ENCODE assay signal across 18 cellular contexts in the genomic region with DNA sequence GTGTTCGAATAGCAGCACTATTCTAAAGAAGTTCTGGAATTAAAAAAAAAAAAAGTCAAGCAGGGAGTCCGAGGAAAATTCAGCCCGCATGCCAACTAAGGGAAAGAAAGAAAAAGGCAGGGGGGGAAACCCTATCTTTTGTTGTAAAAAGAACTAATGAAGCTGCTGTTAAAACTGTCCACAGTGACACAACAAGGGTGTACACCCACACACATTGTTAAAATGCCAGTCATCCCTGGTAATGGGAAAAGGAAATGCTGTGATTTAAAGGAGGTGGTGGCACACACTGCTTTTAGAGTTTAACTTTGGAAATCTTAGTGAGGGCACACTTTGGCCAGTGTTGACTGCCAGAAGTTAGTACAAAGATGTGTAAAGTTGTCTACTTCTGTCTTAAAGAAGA.
DNase-seq lines count a peak whose midpoint lies in the region; ATAC-seq, FAIRE-seq and TF ChIP-seq lines count a peak whose summit lies in the region.
"Had no signal": no experiment of that assay in that cellular context is flagged by ENCODE, and none has a peak within 500 bp of the region (broad histone marks: within the 10 kb centered on the region; RNA-seq: fewer than 3 reads in every experiment).

No MANE protein-coding gene starts in this region.

- no peak for FAIRE-seq in frontal cortex (lab: Jason Lieb, UNC)

- CTCF ChIA-PET in CD4-positive, alpha-beta T cell (lab: Charles Lee) = no interaction called here

- H3K36me3 ChIP-seq in neuronal stem cell (replicated peaks in 1 of 2; ENCODE audit: control insufficient read depth in 2 of 2, insufficient read depth in 2 of 2, low read length in 2 of 2) = no peaks in the 10 kb centered on the region
- no peaks in the 10 kb centered on the region for H3K36me3 ChIP-seq in spleen
- H3K36me3 ChIP-seq: BLaER1 treated with 17β-estradiol and CSF1 and Interleukin-3, amounts not matched to agents 10 nM and 100 nM; heart left ventricle; vagina had no signal

- no peak overlapping the region for H3K14ac ChIP-seq in neuronal stem cell (ENCODE audit: low read length)

- no CpG with 5 or more reads among the region's 3 CpGs for WGBS in neuronal stem cell (ENCODE audit: extremely low coverage in 2 of 2, insufficient read length in 2 of 2, insufficient replicate concordance in 1 of 2), 2 donors
- 49 to 63% (median 52%) methylated on average over 3 of the region's 3 CpGs for WGBS in spleen, 5 donors

- POLR2A ChIA-PET in CD4-positive, alpha-beta T cell (lab: Charles Lee) = no interaction called here

- H3K4me1 ChIP-seq in neuronal stem cell (ENCODE audit: control insufficient read depth in 2 of 2, insufficient read depth in 1 of 2, low read depth in 1 of 2, low read length in 2 of 2) (peaks cover 3 to 33% of the 10 kb centered on the region in 2 donors), spleen (no peaks in the 10 kb centered on the region)
- H3K4me1 ChIP-seq: BLaER1 treated with 17β-estradiol and CSF1 and Interleukin-3, amounts not matched to agents 10 nM and 100 nM; heart left ventricle; vagina had no signal

- H3K27me3 Mint-ChIP-seq in endothelial cell (ENCODE audit: unreplicated experiment) = no peaks in the 10 kb centered on the region
- no peaks in the 10 kb centered on the region for H3K27me3 Mint-ChIP-seq in CD4-positive, alpha-beta T cell
- H3K27me3 Mint-ChIP-seq: IgD-negative memory B cell had no signal

- no peak overlapping the region for H3K4me2 ChIP-seq in neuronal stem cell (ENCODE audit: insufficient read depth, low read length, poor library complexity, severe bottlenecking)
- H3K4me2 ChIP-seq: BLaER1 treated with 17β-estradiol and CSF1 and Interleukin-3, amounts not matched to agents 10 nM and 100 nM had no signal

- intact Hi-C loops in CD4-positive, alpha-beta T cell (cut with DNase I, micrococcal nuclease) = no loop called here
- intact Hi-C loops in spleen (cut with DNase I; ENCODE audit: low total_unique reads) = no loop called here

- TF ChIP-seq POLR2A in spleen (IDR thresholded peaks at IDR 0.05) = no peak

- H3K79me1 ChIP-seq in neuronal stem cell (ENCODE audit: low read depth, low read length) = no peaks in the 10 kb centered on the region

- peak; percentile 46 for DNase-seq in DMS114 treated with DMSO at 0.1 percent for 48 hours (lab: John Stamatoyannopoulos, UW; ENCODE audit: unreplicated experiment)
- DNase-seq in NCI-H69 (lab: John Stamatoyannopoulos, UW) = peak; percentile 5
- no peak for DNase-seq in endothelial cell (ENCODE audit: low spot score)
- DNase-seq in neuronal stem cell (ENCODE audit: low spot score) = peak; percentile 51
- no peak for DNase-seq in frontal cortex (ENCODE audit: low spot score in 2 of 2)
- no peak for DNase-seq in CD4-positive, alpha-beta T cell
- no peak for DNase-seq in spleen
- DNase-seq: activated CD4-positive, alpha-beta T cell treated with anti-CD3 and anti-CD28 coated beads, Interleukin-2, amount 50 U/mL, for 4 hours; GOT3; heart left ventricle; NCI-H1694 treated with DMSO at 0.1 percent for 48 hours; NK-92 treated with Interleukin-12 subunit alpha and Interleukin-12 subunit beta, amount 100 ng/mL, for 24 hours had no signal

- no peak overlapping the region for H3K4me3 Mint-ChIP-seq in endothelial cell (ENCODE audit: unreplicated experiment)
- no peak overlapping the region for H3K4me3 Mint-ChIP-seq in CD4-positive, alpha-beta T cell
- H3K4me3 Mint-ChIP-seq: IgD-negative memory B cell; T-helper 1 cell treated with Interleukin-12 subunit alpha and Interleukin-12 subunit beta and Interleukin-4 antibody, amounts not matched to agents 30 μg/mL and 1 μg/mL, for 36 hours had no signal

- no peak overlapping the region for H2BK15ac ChIP-seq in neuronal stem cell (ENCODE audit: low read length)

- H3K4me1 Mint-ChIP-seq in endothelial cell (ENCODE audit: unreplicated experiment) = peaks cover 21% of the 10 kb centered on the region
- no peaks in the 10 kb centered on the region for H3K4me1 Mint-ChIP-seq in CD4-positive, alpha-beta T cell (ENCODE audit: low read depth)
- H3K4me1 Mint-ChIP-seq: IgD-negative memory B cell had no signal

- H3K27me3 ChIP-seq in neuronal stem cell (ENCODE audit: control insufficient read depth in 3 of 3, insufficient read depth in 3 of 3, low read depth in 1 of 3, low read length in 3 of 3) (no peaks in the 10 kb centered on the region), spleen (replicated peaks in 1 of 7) (no peaks in the 10 kb centered on the region)
- no peaks in the 10 kb centered on the region for H3K27me3 ChIP-seq in CD4-positive, alpha-beta T cell (ENCODE audit: control insufficient read depth, insufficient read depth, low read length)
- H3K27me3 ChIP-seq: BLaER1 treated with 17β-estradiol and CSF1 and Interleukin-3, amounts not matched to agents 10 nM and 100 nM; heart left ventricle; vagina had no signal

- no peak overlapping the region for H2BK5ac ChIP-seq in neuronal stem cell (ENCODE audit: low read length)

- no peak overlapping the region for H4K91ac ChIP-seq in neuronal stem cell (ENCODE audit: low read depth, low read length, poor library complexity)

- H2AK5ac ChIP-seq in neuronal stem cell (ENCODE audit: low read depth, low read length) = no peak overlapping the region

- H3K27ac ChIP-seq in neuronal stem cell (replicated peaks; ENCODE audit: low read length) = peak overlapping the region; percentile 50
- no peak overlapping the region for H3K27ac ChIP-seq in CD4-positive, alpha-beta T cell (ENCODE audit: low read depth, low read length)
- H3K27ac ChIP-seq in spleen = no peak overlapping the region
- H3K27ac ChIP-seq: BLaER1 treated with 17β-estradiol and CSF1 and Interleukin-3, amounts not matched to agents 10 nM and 100 nM; coronary artery; heart left ventricle; vagina had no signal

- H3K4ac ChIP-seq in neuronal stem cell (ENCODE audit: low read length) = no peak overlapping the region

- no peak overlapping the region for H3K18ac ChIP-seq in neuronal stem cell (ENCODE audit: low read length)

- no peak overlapping the region for H2BK12ac ChIP-seq in neuronal stem cell (ENCODE audit: low read length)

- H3K36me3 Mint-ChIP-seq in endothelial cell (ENCODE audit: low read depth, unreplicated experiment) = no peaks in the 10 kb centered on the region
- no peaks in the 10 kb centered on the region for H3K36me3 Mint-ChIP-seq in CD4-positive, alpha-beta T cell (ENCODE audit: low read depth)
- H3K36me3 Mint-ChIP-seq: IgD-negative memory B cell had no signal

- peak overlapping the region; percentile 60 for H2AFZ ChIP-seq in neuronal stem cell (ENCODE audit: low read length)

- no peak overlapping the region for H2BK120ac ChIP-seq in neuronal stem cell (ENCODE audit: low read depth, low read length)

- no peak for ATAC-seq in GM21576 (IDR thresholded peaks at IDR 0.05; ENCODE audit: unreplicated experiment)
- ATAC-seq in CD4-positive, alpha-beta T cell (ENCODE audit: poor library complexity) = no peak
- ATAC-seq: heart left ventricle had no signal

- no peak overlapping the region for H3K9ac ChIP-seq in neuronal stem cell (ENCODE audit: low read depth, low read length, poor library complexity)
- H3K9ac ChIP-seq: BLaER1 treated with 17β-estradiol and CSF1 and Interleukin-3, amounts not matched to agents 10 nM and 100 nM had no signal

- H3K23ac ChIP-seq in neuronal stem cell (ENCODE audit: low read depth, low read length, poor library complexity) = no peak overlapping the region

- no peak overlapping the region for H4K8ac ChIP-seq in neuronal stem cell (ENCODE audit: low read depth, low read length)

- H3K4me3 ChIP-seq in neuronal stem cell (ENCODE audit: low read length in 2 of 2) (no peak overlapping the region), spleen (no peak overlapping the region)
- H3K4me3 ChIP-seq: BLaER1 treated with 17β-estradiol and CSF1 and Interleukin-3, amounts not matched to agents 10 nM and 100 nM; coronary artery; heart left ventricle; vagina had no signal

- H3K27ac Mint-ChIP-seq in endothelial cell (ENCODE audit: unreplicated experiment) = peak overlapping the region; percentile 15
- no peak overlapping the region for H3K27ac Mint-ChIP-seq in CD4-positive, alpha-beta T cell
- H3K27ac Mint-ChIP-seq: IgD-negative memory B cell; T-helper 1 cell treated with Interleukin-12 subunit alpha and Interleukin-12 subunit beta and Interleukin-4 antibody, amounts not matched to agents 30 μg/mL and 1 μg/mL, for 36 hours had no signal

- no peak for TF ChIP-seq CTCF in endothelial cell (IDR thresholded peaks at IDR 0.05; ENCODE audit: unreplicated experiment)
- TF ChIP-seq CTCF in CD4-positive, alpha-beta T cell (IDR thresholded peaks at IDR 0.05) = no peak
- TF ChIP-seq CTCF in spleen (IDR thresholded peaks at IDR 0.05 in 8 of 11, conservative IDR thresholded peaks at IDR 0.05 in 3 of 11) = no peak

- H3K9me3 Mint-ChIP-seq in endothelial cell (ENCODE audit: unreplicated experiment) = no peaks in the 10 kb centered on the region
- H3K9me3 Mint-ChIP-seq in CD4-positive, alpha-beta T cell = peaks cover 3% of the 10 kb centered on the region
- H3K9me3 Mint-ChIP-seq: T-helper 1 cell treated with Interleukin-12 subunit alpha and Interleukin-12 subunit beta and Interleukin-4 antibody, amounts not matched to agents 30 μg/mL and 1 μg/mL, for 36 hours had no signal

- H3K9me3 ChIP-seq in neuronal stem cell (replicated peaks in 1 of 2; ENCODE audit: control insufficient read depth in 2 of 2, insufficient read depth in 1 of 2, low read depth in 1 of 2, low read length in 2 of 2) (no peaks in the 10 kb centered on the region), spleen (no peaks in the 10 kb centered on the region)
- H3K9me3 ChIP-seq in CD4-positive, alpha-beta T cell (ENCODE audit: control insufficient read depth, low read length) = no peaks in the 10 kb centered on the region
- H3K9me3 ChIP-seq: BLaER1 treated with 17β-estradiol and CSF1 and Interleukin-3, amounts not matched to agents 10 nM and 100 nM; heart left ventricle; vagina had no signal

Comparison
In these comparisons a context has a peak if more than half of its experiments do, and no peak if none do; other contexts are left out.
1. DNase-seq: peak in DMS114 treated with DMSO at 0.1 percent for 48 hours (single experiment), NCI-H69 (single experiment) and neuronal stem cell (single experiment); none in endothelial cell (single experiment), frontal cortex (0 of 2), CD4-positive, alpha-beta T cell (0 of 10) and spleen (single experiment).